In genomic region chr2:231052494-231053451, GRCh38 we compare ENCODE assay signal across 1 cellular context.
TF ChIP-seq lines count a peak whose summit lies in the region.

No MANE protein-coding gene starts in this region.

TF ChIP-seq in HepG2, 621 proteins besides CTCF, POLR2A, EP300 and RAD21 (continued from another document and continues in another):
- TF ChIP-seq, protein P1, sequence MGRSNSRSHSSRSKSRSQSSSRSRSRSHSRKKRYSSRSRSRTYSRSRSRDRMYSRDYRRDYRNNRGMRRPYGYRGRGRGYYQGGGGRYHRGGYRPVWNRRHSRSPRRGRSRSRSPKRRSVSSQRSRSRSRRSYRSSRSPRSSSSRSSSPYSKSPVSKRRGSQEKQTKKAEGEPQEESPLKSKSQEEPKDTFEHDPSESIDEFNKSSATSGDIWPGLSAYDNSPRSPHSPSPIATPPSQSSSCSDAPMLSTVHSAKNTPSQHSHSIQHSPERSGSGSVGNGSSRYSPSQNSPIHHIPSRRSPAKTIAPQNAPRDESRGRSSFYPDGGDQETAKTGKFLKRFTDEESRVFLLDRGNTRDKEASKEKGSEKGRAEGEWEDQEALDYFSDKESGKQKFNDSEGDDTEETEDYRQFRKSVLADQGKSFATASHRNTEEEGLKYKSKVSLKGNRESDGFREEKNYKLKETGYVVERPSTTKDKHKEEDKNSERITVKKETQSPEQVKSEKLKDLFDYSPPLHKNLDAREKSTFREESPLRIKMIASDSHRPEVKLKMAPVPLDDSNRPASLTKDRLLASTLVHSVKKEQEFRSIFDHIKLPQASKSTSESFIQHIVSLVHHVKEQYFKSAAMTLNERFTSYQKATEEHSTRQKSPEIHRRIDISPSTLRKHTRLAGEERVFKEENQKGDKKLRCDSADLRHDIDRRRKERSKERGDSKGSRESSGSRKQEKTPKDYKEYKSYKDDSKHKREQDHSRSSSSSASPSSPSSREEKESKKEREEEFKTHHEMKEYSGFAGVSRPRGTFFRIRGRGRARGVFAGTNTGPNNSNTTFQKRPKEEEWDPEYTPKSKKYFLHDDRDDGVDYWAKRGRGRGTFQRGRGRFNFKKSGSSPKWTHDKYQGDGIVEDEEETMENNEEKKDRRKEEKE (IDR thresholded peaks at IDR 0.05) = no peak
- TF ChIP-seq ZBTB1 (CRISPR knock-in tag; IDR thresholded peaks at IDR 0.05; ENCODE audit: borderline replicate concordance) (no peak), ZKSCAN1 (IDR thresholded peaks at IDR 0.05; ENCODE audit: low read length) (no peak; the same call in 1 of the 2 replicates), ZNF672 (CRISPR knock-in tag; IDR thresholded peaks at IDR 0.05) (no peak), ZNF766 (CRISPR knock-in tag; IDR thresholded peaks at IDR 0.05; ENCODE audit: borderline replicate concordance) (0 out of 2 replicates have a peak, but pooled peaks have one; percentile 74), ATM (IDR thresholded peaks at IDR 0.05; ENCODE audit: borderline replicate concordance) (no peak), GABPB1 (CRISPR knock-in tag; IDR thresholded peaks at IDR 0.05) (peak; percentile 88), ZBTB38 (CRISPR knock-in tag; IDR thresholded peaks at IDR 0.05) (peak; percentile 83; the same call in 1 of the 2 replicates), ZNF484 (CRISPR knock-in tag; IDR thresholded peaks at IDR 0.05; ENCODE audit: borderline replicate concordance, low read depth) (peak; percentile 82; the same call in 1 of the 2 replicates), SP5 (CRISPR knock-in tag; IDR thresholded peaks at IDR 0.05; ENCODE audit: borderline replicate concordance, low read depth) (peak; percentile 54), SAP130 (CRISPR knock-in tag; IDR thresholded peaks at IDR 0.05; ENCODE audit: low read depth) (peak; percentile 50), STAG1 (CRISPR knock-in tag; IDR thresholded peaks at IDR 0.05) (peak; percentile 84), ZNF790 (CRISPR knock-in tag; IDR thresholded peaks at IDR 0.05; ENCODE audit: borderline replicate concordance) (peak; percentile 70), POGK (CRISPR knock-in tag; conservative IDR thresholded peaks at IDR 0.05) (peak; percentile 55; the same call in 1 of the 2 replicates), ZNF275 (CRISPR knock-in tag; IDR thresholded peaks at IDR 0.05; ENCODE audit: borderline replicate concordance) (peak; percentile 49; the same call in 1 of the 2 replicates), TAF15 (IDR thresholded peaks at IDR 0.05; ENCODE audit: low read depth, low read length, poor library complexity, severe bottlenecking) (peak; percentile 69), ISX (CRISPR knock-in tag; conservative IDR thresholded peaks at IDR 0.05) (peak; percentile 62; the same call in 1 of the 2 replicates), ZNF33A (CRISPR knock-in tag; IDR thresholded peaks at IDR 0.05; ENCODE audit: borderline replicate concordance) (no peak; the same call in 1 of the 2 replicates), ZSCAN22 (CRISPR knock-in tag; IDR thresholded peaks at IDR 0.05) (0 out of 2 replicates have a peak, but pooled peaks have one; percentile 53), NRL (CRISPR knock-in tag; IDR thresholded peaks at IDR 0.05; ENCODE audit: borderline replicate concordance) (peak; percentile 86; the same call in 1 of the 2 replicates), RCOR2 (CRISPR knock-in tag; IDR thresholded peaks at IDR 0.05) (peak; percentile 70), SOX13 (IDR thresholded peaks at IDR 0.05) (no peak), SOX13 (CRISPR knock-in tag; conservative IDR thresholded peaks at IDR 0.05 in 1 of 2, IDR thresholded peaks at IDR 0.05 in 1 of 2) (peak in 1 of 2 experiments; percentile 54; a peak in 1 of 4 replicates), TBX2 (CRISPR knock-in tag; IDR thresholded peaks at IDR 0.05; ENCODE audit: borderline replicate concordance) (peak; percentile 87)
- TF ChIP-seq, protein P2, sequence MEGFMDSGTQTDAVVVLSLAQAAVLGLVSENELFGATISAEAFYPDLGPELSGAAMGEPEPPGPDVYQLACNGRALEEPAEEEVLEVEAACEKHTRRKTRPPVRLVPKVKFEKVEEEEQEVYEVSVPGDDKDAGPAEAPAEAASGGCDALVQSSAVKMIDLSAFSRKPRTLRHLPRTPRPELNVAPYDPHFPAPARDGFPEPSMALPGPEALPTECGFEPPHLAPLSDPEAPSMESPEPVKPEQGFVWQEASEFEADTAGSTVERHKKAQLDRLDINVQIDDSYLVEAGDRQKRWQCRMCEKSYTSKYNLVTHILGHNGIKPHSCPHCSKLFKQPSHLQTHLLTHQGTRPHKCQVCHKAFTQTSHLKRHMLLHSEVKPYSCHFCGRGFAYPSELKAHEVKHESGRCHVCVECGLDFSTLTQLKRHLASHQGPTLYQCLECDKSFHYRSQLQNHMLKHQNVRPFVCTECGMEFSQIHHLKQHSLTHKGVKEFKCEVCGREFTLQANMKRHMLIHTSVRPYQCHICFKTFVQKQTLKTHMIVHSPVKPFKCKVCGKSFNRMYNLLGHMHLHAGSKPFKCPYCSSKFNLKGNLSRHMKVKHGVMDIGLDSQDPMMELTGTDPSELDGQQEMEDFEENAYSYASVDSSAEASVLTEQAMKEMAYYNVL (CRISPR knock-in tag; IDR thresholded peaks at IDR 0.05; ENCODE audit: borderline replicate concordance) = 0 out of 2 replicates have a peak, but pooled peaks have one; percentile 53
- TF ChIP-seq, protein P3, sequence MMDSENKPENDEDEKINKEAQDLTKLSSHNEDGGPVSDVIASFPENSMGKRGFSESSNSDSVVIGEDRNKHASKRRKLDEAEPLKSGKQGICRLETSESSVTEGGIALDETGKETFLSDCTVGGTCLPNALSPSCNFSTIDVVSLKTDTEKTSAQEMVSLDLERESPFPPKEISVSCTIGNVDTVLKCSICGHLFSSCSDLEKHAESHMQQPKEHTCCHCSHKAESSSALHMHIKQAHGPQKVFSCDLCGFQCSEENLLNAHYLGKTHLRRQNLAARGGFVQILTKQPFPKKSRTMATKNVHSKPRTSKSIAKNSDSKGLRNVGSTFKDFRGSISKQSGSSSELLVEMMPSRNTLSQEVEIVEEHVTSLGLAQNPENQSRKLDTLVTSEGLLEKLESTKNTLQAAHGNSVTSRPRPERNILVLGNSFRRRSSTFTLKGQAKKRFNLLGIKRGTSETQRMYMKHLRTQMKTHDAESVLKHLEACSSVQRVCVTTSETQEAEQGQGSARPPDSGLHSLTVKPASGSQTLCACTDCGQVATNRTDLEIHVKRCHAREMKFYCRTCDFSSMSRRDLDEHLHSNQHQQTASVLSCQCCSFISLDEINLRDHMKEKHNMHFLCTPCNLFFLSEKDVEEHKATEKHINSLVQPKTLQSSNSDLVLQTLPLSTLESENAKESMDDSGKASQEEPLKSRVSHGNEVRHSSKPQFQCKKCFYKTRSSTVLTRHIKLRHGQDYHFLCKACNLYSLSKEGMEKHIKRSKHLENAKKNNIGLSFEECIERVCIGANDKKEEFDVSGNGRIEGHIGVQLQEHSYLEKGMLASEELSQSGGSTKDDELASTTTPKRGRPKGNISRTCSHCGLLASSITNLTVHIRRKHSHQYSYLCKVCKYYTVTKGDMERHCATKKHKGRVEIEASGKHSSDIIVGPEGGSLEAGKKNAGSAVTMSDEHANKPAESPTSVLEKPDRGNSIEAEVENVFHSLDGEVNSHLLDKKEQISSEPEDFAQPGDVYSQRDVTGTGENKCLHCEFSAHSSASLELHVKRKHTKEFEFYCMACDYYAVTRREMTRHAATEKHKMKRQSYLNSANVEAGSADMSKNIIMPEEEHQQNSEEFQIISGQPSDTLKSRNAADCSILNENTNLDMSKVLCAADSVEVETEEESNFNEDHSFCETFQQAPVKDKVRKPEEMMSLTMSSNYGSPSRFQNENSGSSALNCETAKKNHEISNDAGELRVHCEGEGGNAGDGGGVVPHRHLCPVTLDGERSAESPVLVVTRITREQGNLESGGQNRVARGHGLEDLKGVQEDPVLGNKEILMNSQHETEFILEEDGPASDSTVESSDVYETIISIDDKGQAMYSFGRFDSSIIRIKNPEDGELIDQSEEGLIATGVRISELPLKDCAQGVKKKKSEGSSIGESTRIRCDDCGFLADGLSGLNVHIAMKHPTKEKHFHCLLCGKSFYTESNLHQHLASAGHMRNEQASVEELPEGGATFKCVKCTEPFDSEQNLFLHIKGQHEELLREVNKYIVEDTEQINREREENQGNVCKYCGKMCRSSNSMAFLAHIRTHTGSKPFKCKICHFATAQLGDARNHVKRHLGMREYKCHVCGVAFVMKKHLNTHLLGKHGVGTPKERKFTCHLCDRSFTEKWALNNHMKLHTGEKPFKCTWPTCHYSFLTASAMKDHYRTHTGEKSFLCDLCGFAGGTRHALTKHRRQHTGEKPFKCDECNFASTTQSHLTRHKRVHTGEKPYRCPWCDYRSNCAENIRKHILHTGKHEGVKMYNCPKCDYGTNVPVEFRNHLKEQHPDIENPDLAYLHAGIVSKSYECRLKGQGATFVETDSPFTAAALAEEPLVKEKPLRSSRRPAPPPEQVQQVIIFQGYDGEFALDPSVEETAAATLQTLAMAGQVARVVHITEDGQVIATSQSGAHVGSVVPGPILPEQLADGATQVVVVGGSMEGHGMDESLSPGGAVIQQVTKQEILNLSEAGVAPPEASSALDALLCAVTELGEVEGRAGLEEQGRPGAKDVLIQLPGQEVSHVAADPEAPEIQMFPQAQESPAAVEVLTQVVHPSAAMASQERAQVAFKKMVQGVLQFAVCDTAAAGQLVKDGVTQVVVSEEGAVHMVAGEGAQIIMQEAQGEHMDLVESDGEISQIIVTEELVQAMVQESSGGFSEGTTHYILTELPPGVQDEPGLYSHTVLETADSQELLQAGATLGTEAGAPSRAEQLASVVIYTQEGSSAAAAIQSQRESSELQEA (CRISPR knock-in tag; IDR thresholded peaks at IDR 0.05; ENCODE audit: not compliant biosample characterization) = peak; percentile 86
- TF ChIP-seq, protein P4, sequence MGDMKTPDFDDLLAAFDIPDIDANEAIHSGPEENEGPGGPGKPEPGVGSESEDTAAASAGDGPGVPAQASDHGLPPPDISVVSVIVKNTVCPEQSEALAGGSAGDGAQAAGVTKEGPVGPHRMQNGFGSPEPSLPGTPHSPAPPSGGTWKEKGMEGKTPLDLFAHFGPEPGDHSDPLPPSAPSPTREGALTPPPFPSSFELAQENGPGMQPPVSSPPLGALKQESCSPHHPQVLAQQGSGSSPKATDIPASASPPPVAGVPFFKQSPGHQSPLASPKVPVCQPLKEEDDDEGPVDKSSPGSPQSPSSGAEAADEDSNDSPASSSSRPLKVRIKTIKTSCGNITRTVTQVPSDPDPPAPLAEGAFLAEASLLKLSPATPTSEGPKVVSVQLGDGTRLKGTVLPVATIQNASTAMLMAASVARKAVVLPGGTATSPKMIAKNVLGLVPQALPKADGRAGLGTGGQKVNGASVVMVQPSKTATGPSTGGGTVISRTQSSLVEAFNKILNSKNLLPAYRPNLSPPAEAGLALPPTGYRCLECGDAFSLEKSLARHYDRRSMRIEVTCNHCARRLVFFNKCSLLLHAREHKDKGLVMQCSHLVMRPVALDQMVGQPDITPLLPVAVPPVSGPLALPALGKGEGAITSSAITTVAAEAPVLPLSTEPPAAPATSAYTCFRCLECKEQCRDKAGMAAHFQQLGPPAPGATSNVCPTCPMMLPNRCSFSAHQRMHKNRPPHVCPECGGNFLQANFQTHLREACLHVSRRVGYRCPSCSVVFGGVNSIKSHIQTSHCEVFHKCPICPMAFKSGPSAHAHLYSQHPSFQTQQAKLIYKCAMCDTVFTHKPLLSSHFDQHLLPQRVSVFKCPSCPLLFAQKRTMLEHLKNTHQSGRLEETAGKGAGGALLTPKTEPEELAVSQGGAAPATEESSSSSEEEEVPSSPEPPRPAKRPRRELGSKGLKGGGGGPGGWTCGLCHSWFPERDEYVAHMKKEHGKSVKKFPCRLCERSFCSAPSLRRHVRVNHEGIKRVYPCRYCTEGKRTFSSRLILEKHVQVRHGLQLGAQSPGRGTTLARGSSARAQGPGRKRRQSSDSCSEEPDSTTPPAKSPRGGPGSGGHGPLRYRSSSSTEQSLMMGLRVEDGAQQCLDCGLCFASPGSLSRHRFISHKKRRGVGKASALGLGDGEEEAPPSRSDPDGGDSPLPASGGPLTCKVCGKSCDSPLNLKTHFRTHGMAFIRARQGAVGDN (CRISPR knock-in tag; IDR thresholded peaks at IDR 0.05) = peak; percentile 98
- TF ChIP-seq, protein P5, sequence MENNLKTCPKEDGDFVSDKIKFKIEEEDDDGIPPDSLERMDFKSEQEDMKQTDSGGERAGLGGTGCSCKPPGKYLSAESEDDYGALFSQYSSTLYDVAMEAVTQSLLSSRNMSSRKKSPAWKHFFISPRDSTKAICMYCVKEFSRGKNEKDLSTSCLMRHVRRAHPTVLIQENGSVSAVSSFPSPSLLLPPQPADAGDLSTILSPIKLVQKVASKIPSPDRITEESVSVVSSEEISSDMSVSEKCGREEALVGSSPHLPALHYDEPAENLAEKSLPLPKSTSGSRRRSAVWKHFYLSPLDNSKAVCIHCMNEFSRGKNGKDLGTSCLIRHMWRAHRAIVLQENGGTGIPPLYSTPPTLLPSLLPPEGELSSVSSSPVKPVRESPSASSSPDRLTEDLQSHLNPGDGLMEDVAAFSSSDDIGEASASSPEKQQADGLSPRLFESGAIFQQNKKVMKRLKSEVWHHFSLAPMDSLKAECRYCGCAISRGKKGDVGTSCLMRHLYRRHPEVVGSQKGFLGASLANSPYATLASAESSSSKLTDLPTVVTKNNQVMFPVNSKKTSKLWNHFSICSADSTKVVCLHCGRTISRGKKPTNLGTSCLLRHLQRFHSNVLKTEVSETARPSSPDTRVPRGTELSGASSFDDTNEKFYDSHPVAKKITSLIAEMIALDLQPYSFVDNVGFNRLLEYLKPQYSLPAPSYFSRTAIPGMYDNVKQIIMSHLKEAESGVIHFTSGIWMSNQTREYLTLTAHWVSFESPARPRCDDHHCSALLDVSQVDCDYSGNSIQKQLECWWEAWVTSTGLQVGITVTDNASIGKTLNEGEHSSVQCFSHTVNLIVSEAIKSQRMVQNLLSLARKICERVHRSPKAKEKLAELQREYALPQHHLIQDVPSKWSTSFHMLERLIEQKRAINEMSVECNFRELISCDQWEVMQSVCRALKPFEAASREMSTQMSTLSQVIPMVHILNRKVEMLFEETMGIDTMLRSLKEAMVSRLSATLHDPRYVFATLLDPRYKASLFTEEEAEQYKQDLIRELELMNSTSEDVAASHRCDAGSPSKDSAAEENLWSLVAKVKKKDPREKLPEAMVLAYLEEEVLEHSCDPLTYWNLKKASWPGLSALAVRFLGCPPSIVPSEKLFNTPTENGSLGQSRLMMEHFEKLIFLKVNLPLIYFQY (CRISPR knock-in tag; IDR thresholded peaks at IDR 0.05; ENCODE audit: borderline replicate concordance) = peak; percentile 53; the same call in 1 of the 2 replicates
